ENCODE assay signal across 18 cellular contexts in the genomic region with DNA sequence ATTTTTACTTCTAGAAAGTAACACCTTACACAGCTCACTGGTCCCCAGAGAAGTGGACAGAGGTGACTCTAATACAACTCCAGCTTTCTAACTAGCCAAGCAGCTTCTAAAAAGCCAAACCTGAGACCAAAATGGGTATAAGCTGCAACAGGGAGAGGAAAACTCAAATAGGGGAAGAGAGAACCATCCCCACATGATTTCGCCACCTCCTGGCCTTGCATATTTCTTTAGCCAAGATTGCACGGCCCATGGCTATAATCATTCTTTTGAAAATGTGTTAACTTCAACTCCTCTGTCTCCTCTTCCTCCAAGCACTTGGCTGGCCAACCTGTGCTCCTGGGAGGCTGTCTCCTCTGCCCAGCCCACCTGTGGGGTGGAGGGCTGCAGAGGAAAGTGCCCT. TPM values are rescaled to one million over a fixed set of nuclear protein-coding genes. Genes with fewer than 3 reads are reported as not detected.
A peak's percentile ranks its signal among the peaks of the same experiment; 100 is the strongest.
DNase-seq lines count a peak whose midpoint lies in the region; ATAC-seq and TF ChIP-seq lines count a peak whose summit lies in the region.
"Had no signal": no experiment of that assay in that cellular context is flagged by ENCODE, and none has a peak within 500 bp of the region (broad histone marks: within the 10 kb centered on the region; RNA-seq: fewer than 3 reads in every experiment).

No MANE protein-coding gene starts in this region.

- H3K4me1 Mint-ChIP-seq in CD14-positive monocyte, result peaks cover 57% of the 10 kb centered on the region

- WGBS in right lobe of liver (ENCODE audit: insufficient coverage, low coverage, low lambda C conversion rate, missing lambda C conversion rate), result 76% methylated on average over 2 of the region's 2 CpGs
- 91 to 96% methylated on average over 2 of the region's 2 CpGs for WGBS in aorta, 2 donors

- H3K4me3 ChIP-seq in right lobe of liver, result no peak overlapping the region
- no peak overlapping the region for H3K4me3 ChIP-seq in aorta (ENCODE audit: low read length in 2 of 2)

- TF ChIP-seq CTCF in CD14-positive monocyte (IDR thresholded peaks at IDR 0.05), result no peak
- TF ChIP-seq CTCF in right lobe of liver (IDR thresholded peaks at IDR 0.05), result no peak

- H3K4me3 Mint-ChIP-seq in CD14-positive monocyte, result peak overlapping the region in 1 of 2 donors; percentile 62

- H3K4me1 ChIP-seq in right lobe of liver (peaks cover 0 to 10% (median 0%) of the 10 kb centered on the region in 4 donors), aorta (ENCODE audit: control insufficient read depth in 1 of 2, insufficient read depth in 2 of 2, low read length in 2 of 2) (no peaks in the 10 kb centered on the region)

- no peaks in the 10 kb centered on the region for H3K9me3 ChIP-seq in right lobe of liver
- no peaks in the 10 kb centered on the region for H3K9me3 ChIP-seq in aorta (ENCODE audit: control insufficient read depth, low read length)
- H3K9me3 ChIP-seq: SK-N-SH had no signal

- H3K36me3 ChIP-seq in right lobe of liver, result no peaks in the 10 kb centered on the region
- H3K36me3 ChIP-seq in aorta (ENCODE audit: control insufficient read depth in 1 of 2, insufficient read depth in 2 of 2, low read length in 1 of 2), result no peaks in the 10 kb centered on the region

- H3K36me3 Mint-ChIP-seq in CD14-positive monocyte, result peaks cover 0 to 2% of the 10 kb centered on the region in 2 donors

- H3K9me3 Mint-ChIP-seq in CD14-positive monocyte, result peaks cover 0 to 3% (median 0%) of the 10 kb centered on the region in 7 donors

- ATAC-seq in right lobe of liver (peak in 3 of 4 donors; percentile 23 to 30 (median 26)), aorta (ENCODE audit: low FRiP score) (no peak), GM18505 (IDR thresholded peaks at IDR 0.05; ENCODE audit: unreplicated experiment) (no peak)

- H3K27ac ChIP-seq in right lobe of liver (no peak overlapping the region), aorta (ENCODE audit: low read depth in 1 of 2, low read length in 2 of 2) (no peak overlapping the region)

- intact Hi-C loops in CD14-positive monocyte (cut with micrococcal nuclease), result no loop called here
- intact Hi-C loops in right lobe of liver (cut with DNase I), result no loop called here
- intact Hi-C loops in aorta (cut with DNase I), result no loop called here

- H3K27me3 Mint-ChIP-seq in CD14-positive monocyte (ENCODE audit: low read depth in 3 of 3), result peaks cover 2 to 12% (median 3%) of the 10 kb centered on the region in 3 donors

- peak overlapping the region; percentile 56 to 94 (median 91) for H3K27ac Mint-ChIP-seq in CD14-positive monocyte

- H3K27me3 ChIP-seq in right lobe of liver (no peaks in the 10 kb centered on the region), aorta (ENCODE audit: control insufficient read depth in 1 of 2, insufficient read depth in 2 of 2, low read length in 1 of 2) (no peaks in the 10 kb centered on the region)

- DNase-seq in CD14-positive monocyte (ENCODE audit: low spot score), result peak; percentile 49
- DNase-seq in MV-4-11 (lab: John Stamatoyannopoulos, UW), result peak; percentile 55
- peak; percentile 71 for DNase-seq in SKM-1 treated with dmso at 0.1 percent for 144 hours (lab: John Stamatoyannopoulos, UW; ENCODE audit: unreplicated experiment)
- DNase-seq in right lobe of liver, result no peak
- DNase-seq in iPS-NIHi11 (ENCODE audit: low spot score), result no peak
- no peak for DNase-seq in aorta
- DNase-seq in NCI-H748 treated with DMSO at 0.1 percent for 48 hours (lab: John Stamatoyannopoulos, UW), result no peak
- DNase-seq: DMS79, IMR-90, Karpas-422, NCI-H1105 treated with DMSO at 0.1 percent for 48 hours, NCI-H1694, NCI-H2227 treated with DMSO at 0.1 percent for 48 hours, NCI-H524, Right ventricle myocardium superior, SK-N-SH, T-helper 1 cell had no signal

- TF ChIP-seq POLR2A in right lobe of liver (IDR thresholded peaks at IDR 0.05), result no peak
- no peak for TF ChIP-seq POLR2A in GM18505 (IDR thresholded peaks at IDR 0.05; ENCODE audit: borderline replicate concordance, extremely low read depth, insufficient read depth, insufficient read length)

RNA-seq across cellular contexts. Expression of gene NUP42, which starts 28.7 kb away (rescaled TPM):
- polyA plus RNA-seq in CD14-positive monocyte (10 to 100 TPM; 26.3 to 54.6 TPM), aorta (10 to 100 TPM; 21.2 to 31.3 TPM)
- total RNA-seq in right lobe of liver (10 to 100 TPM; 13.0 to 45.6 (median 15.5) TPM), aorta (10 to 100 TPM; 27.1 to 34.9 TPM)

RNA-seq across cellular contexts. Expression of gene GPNMB, which starts 36.1 kb away (rescaled TPM):
- polyA plus RNA-seq in CD14-positive monocyte (1 to 10 TPM; 1.3 to 1.5 TPM), aorta (100 to 1,000 TPM in 1 of 2 donors, 10 to 100 TPM in 1; 60.2 to 175 TPM)
- total RNA-seq in right lobe of liver (10 to 100 TPM in 4 of 6 experiments, 1 to 10 TPM in 2; 5.8 to 64.9 (median 13.4) TPM), aorta (100 to 1,000 TPM; 129 to 209 TPM)

Comparison
In these comparisons a context has a peak if more than half of its experiments do, and no peak if none do; other contexts are left out.
1. DNase-seq: peak in CD14-positive monocyte (single experiment), MV-4-11 (single experiment) and SKM-1 treated with dmso at 0.1 percent for 144 hours (single experiment); none in right lobe of liver (0 of 3), iPS-NIHi11 (single experiment), aorta (0 of 2) and NCI-H748 treated with DMSO at 0.1 percent for 48 hours (single experiment).
2. ATAC-seq: peak in right lobe of liver (3 of 4); none in aorta (single experiment) and GM18505 (single experiment).